In the genomic region with DNA sequence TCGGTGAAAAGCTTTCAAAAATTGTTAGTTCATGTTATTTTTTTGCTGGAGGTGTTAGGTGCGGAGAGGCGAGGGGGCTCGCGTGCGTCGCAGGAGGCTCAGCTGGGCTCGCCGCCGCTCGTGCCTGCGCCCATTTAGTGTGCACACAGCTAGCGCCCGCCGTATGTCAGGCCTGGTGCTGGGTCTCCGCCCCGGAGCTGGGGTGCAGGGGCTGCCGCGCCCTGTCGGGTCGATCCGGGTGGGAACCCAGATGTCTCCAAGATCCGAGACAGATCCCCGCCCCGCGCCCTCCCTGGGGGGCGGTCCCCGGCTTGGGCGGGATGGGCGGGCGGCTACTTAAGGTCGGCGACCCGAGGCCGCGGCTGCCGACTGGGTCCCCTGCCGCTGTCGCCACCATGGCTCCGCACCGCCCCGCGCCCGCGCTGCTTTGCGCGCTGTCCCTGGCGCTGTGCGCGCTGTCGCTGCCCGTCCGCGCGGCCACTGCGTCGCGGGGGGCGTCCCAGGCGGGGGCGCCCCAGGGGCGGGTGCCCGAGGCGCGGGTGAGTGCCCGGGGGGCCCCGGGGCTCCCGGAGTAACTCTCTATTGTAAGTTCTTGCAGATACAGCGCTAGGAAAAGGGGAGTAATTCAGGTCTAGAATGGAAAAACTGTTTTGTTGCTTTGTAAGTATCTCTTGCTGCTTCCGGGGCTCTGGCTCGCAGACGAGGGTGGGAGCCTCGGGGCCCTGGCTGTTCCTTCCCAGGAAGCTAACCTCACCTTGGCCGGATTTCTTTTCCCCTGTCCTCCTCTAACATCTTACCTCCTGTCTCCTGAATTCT, we compare ENCODE assay signal across 8 cellular contexts. TPM values are rescaled to one million over a fixed set of nuclear protein-coding genes. Genes with fewer than 3 reads are reported as not detected.
DNase-seq lines count a peak whose midpoint lies in the region; ATAC-seq and TF ChIP-seq lines count a peak whose summit lies in the region.

No MANE protein-coding gene starts in this region.

- no peaks in the 10 kb centered on the region for H3K9me2 ChIP-seq in OCI-LY7 (ENCODE audit: insufficient read depth, low read length)

- TF ChIP-seq CTCF in OCI-LY7 (conservative IDR thresholded peaks at IDR 0.05; ENCODE audit: low read length), result no peak
- TF ChIP-seq CTCF in chondrocyte (IDR thresholded peaks at IDR 0.05), result peak; percentile 26

- H3K36me3 Mint-ChIP-seq in activated CD4-positive, alpha-beta T cell treated with anti-CD3 and anti-CD28 coated beads for 36 hours (ENCODE audit: low read depth), result no peaks in the 10 kb centered on the region
- H3K36me3 Mint-ChIP-seq in chondrocyte (ENCODE audit: low read depth), result peaks cover 22% of the 10 kb centered on the region

- peak; percentile 40 for DNase-seq in activated CD4-positive, alpha-beta T cell treated with anti-CD3 and anti-CD28 coated beads for 36 hours
- DNase-seq in activated CD4-positive, alpha-beta T cell treated with anti-CD3 and anti-CD28 coated beads, Interleukin-2, amount 50 U/mL, for 4 hours, result no peak
- DNase-seq in OCI-LY7 (ENCODE audit: low spot score) (no peak), chondrocyte (ENCODE audit: low spot score) (peak; percentile 90), kidney tubule cell (ENCODE audit: low spot score) (peak; percentile 10), Ammon's horn (ENCODE audit: low spot score) (no peak)
- DNase-seq in stimulated activated CD4-positive, alpha-beta T cell treated with anti-CD3 and anti-CD28 coated beads, Interleukin-2, amount 100 ng/mL, for 24 hours, result peak; percentile 21 to 40

- ATAC-seq in activated CD4-positive, alpha-beta T cell treated with anti-CD3 and anti-CD28 coated beads for 36 hours, result peak; percentile 71
- ATAC-seq in GM21515 (IDR thresholded peaks at IDR 0.05; ENCODE audit: unreplicated experiment), result no peak

- H3K4me2 ChIP-seq in OCI-LY7 (ENCODE audit: low read length), result peak overlapping the region; percentile 17; the same call in 1 of the 2 replicates

- no peak overlapping the region for H2AFZ ChIP-seq in OCI-LY7 (ENCODE audit: low read length)

- H3K9me3 Mint-ChIP-seq in activated CD4-positive, alpha-beta T cell treated with anti-CD3 and anti-CD28 coated beads for 36 hours (ENCODE audit: low read depth), result no peaks in the 10 kb centered on the region
- H3K9me3 Mint-ChIP-seq in chondrocyte (ENCODE audit: low read depth), result no peaks in the 10 kb centered on the region

- peaks cover 15% of the 10 kb centered on the region for H3K27me3 Mint-ChIP-seq in activated CD4-positive, alpha-beta T cell treated with anti-CD3 and anti-CD28 coated beads for 36 hours
- H3K27me3 Mint-ChIP-seq in chondrocyte (ENCODE audit: low read depth), result no peaks in the 10 kb centered on the region

- H3K4me3 Mint-ChIP-seq in activated CD4-positive, alpha-beta T cell treated with anti-CD3 and anti-CD28 coated beads for 36 hours, result peak overlapping the region; percentile 63
- H3K4me3 Mint-ChIP-seq in chondrocyte (ENCODE audit: unreplicated experiment), result peak overlapping the region; percentile 69

- no peak overlapping the region for H3K27ac ChIP-seq in OCI-LY7 (ENCODE audit: low read depth, low read length, poor library complexity, severe bottlenecking)

- no peaks in the 10 kb centered on the region for H3K36me3 ChIP-seq in OCI-LY7 (ENCODE audit: insufficient read depth, low read length)

- no peak overlapping the region for H3K27ac Mint-ChIP-seq in activated CD4-positive, alpha-beta T cell treated with anti-CD3 and anti-CD28 coated beads for 36 hours
- H3K27ac Mint-ChIP-seq in chondrocyte (ENCODE audit: unreplicated experiment), result peak overlapping the region; percentile 38

- peaks cover 12% of the 10 kb centered on the region for H3K4me1 Mint-ChIP-seq in activated CD4-positive, alpha-beta T cell treated with anti-CD3 and anti-CD28 coated beads for 36 hours
- H3K4me1 Mint-ChIP-seq in chondrocyte (ENCODE audit: low read depth), result peaks cover 49% of the 10 kb centered on the region

- no peaks in the 10 kb centered on the region for H3K79me2 ChIP-seq in OCI-LY7 (ENCODE audit: insufficient read depth, low read depth, low read length)

- CTCF ChIA-PET in activated CD4-positive, alpha-beta T cell treated with anti-CD3 and anti-CD28 coated beads for 36 hours (lab: Charles Lee), result interaction anchor here (0.7 to 1.5 kb wide), 4 partner anchors 16 to 31 kb away, joined by 3 to 9 read pairs (median 5); no protein-coding TSS in a partner anchor
- CTCF ChIA-PET in OCI-LY7 (lab: Charles Lee; ENCODE audit: unreplicated experiment), result no interaction called here

- POLR2A ChIA-PET in activated CD4-positive, alpha-beta T cell treated with anti-CD3 and anti-CD28 coated beads for 36 hours (lab: Charles Lee), result no interaction called here
- POLR2A ChIA-PET in OCI-LY7 (lab: Charles Lee), result no interaction called here

- H3K4me1 ChIP-seq in OCI-LY7 (ENCODE audit: insufficient read depth, low read length, poor library complexity, severe bottlenecking), result peaks cover 3% of the 10 kb centered on the region

- H3K4me3 ChIP-seq in OCI-LY7 (ENCODE audit: low read depth, low read length, poor library complexity, severe bottlenecking), result no peak overlapping the region

- no peaks in the 10 kb centered on the region for H3K9me3 ChIP-seq in OCI-LY7 (ENCODE audit: low read length)

- intact Hi-C loops in activated CD4-positive, alpha-beta T cell treated with anti-CD3 and anti-CD28 coated beads for 36 hours (cut with DNase I, micrococcal nuclease), result loop anchor here in 1 of 2 experiments (10.0 kb wide), 1 partner anchor 85 kb away; no protein-coding TSS in a partner anchor
- intact Hi-C loops in OCI-LY7 (cut with micrococcal nuclease; ENCODE audit: unreplicated experiment), result no loop called here

- no peaks in the 10 kb centered on the region for H4K20me1 ChIP-seq in OCI-LY7 (ENCODE audit: insufficient read depth, low read length)

- BruUV-seq in OCI-LY7 (replicated peaks; lab: Mats Ljungman, UMichigan), result no TSS peak

RNA-seq across cellular contexts. Expression of a gene that starts 31.7 kb away (rescaled TPM):
- 1 to 10 TPM; 1.7 to 1.9 TPM for total RNA-seq in activated CD4-positive, alpha-beta T cell treated with anti-CD3 and anti-CD28 coated beads for 36 hours
- 10.9 and 16.3 TPM in 2 replicates for total RNA-seq in OCI-LY7 (2014; rRNA removed; shearing (Covaris generic))
- total RNA-seq in OCI-LY7 (2022) (13.4 and 15.3 TPM in 2 replicates), chondrocyte (260 to 291 TPM (median 290 TPM) in 3 replicates)

Comparison
In these comparisons a context has a peak if more than half of its experiments do, and no peak if none do; other contexts are left out.
1. DNase-seq: peak in activated CD4-positive, alpha-beta T cell treated with anti-CD3 and anti-CD28 coated beads for 36 hours (single experiment), chondrocyte (single experiment), kidney tubule cell (single experiment) and stimulated activated CD4-positive, alpha-beta T cell treated with anti-CD3 and anti-CD28 coated beads, Interleukin-2, amount 100 ng/mL, for 24 hours (2 of 2); none in activated CD4-positive, alpha-beta T cell treated with anti-CD3 and anti-CD28 coated beads, Interleukin-2, amount 50 U/mL, for 4 hours (0 of 2), OCI-LY7 (single experiment) and Ammon's horn (single experiment).
2. RNA of a gene that starts 31.7 kb away (total RNA-seq): 260 to 291 TPM in chondrocyte; 10.9 to 16.3 TPM in OCI-LY7 and 1.7 to 1.9 TPM in activated CD4-positive, alpha-beta T cell treated with anti-CD3 and anti-CD28 coated beads for 36 hours; every median in the first group is over 10 times any median in the second.